ENCODE assay signal across 17 cellular contexts in the genomic region with DNA sequence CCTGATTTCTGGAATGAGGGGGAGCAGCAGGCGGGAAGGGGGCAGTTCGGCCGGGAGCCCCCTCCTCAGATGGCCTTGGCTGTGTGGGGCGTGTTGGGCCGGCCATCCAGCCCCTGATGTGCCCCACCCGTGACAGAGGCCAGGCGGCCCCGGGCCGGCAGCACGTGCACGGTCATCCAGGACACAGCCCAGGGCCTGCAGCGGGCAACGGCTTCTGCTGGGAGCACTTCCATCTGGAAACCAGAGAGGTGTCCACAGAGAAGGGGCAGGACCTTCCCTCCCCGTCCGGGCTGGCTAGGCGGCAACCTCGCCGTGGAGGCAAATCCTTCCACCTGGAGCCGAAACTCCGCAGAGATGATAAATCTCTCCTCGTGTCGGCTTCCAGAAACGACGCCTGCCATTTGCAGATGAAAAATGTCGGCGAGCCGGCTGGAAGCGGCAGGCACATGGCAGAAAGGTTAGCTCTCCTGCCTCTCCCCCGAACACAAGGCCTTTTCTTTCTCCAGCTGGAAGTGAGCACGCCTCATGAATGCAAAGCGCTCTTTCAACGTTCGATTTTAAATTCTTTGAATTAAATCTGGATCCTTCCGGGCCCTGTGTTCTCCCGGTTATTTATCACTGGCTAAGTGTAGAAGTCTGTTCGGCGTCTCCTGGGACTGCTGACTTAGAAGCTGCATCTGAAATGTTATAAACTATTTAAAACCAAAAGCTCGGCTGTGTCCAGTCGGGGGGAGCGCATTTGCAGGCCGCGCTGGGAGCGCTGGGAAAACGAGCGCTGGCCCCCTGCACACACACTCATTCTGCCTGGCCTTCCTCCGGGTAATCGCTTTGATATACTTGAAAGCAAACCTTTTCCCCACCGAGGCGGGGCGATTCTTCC. TPM values are rescaled to one million over a fixed set of nuclear protein-coding genes. Genes with fewer than 3 reads are reported as not detected.
A peak's percentile ranks its signal among the peaks of the same experiment; 100 is the strongest.
DNase-seq lines count a peak whose midpoint lies in the region; ATAC-seq and TF ChIP-seq lines count a peak whose summit lies in the region.
"Had no signal": no experiment of that assay in that cellular context is flagged by ENCODE, and none has a peak within 500 bp of the region (broad histone marks: within the 10 kb centered on the region; RNA-seq: fewer than 3 reads in every experiment).

No MANE protein-coding gene starts in this region.

- H3K27ac ChIP-seq in RWPE2 (ENCODE audit: poor library complexity, severe bottlenecking), result no peak overlapping the region
- H3K27ac ChIP-seq in osteoblast (ENCODE audit: low read depth, low read length), result no peak overlapping the region
- H3K27ac ChIP-seq: foreskin keratinocyte had no signal

- TF ChIP-seq CTCF in RWPE2 (IDR thresholded peaks at IDR 0.05; ENCODE audit: poor library complexity, severe bottlenecking) (no peak), osteoblast (IDR thresholded peaks at IDR 0.05; ENCODE audit: extremely low read depth, low read depth, low read length) (no peak)

- H3K27me3 ChIP-seq in RWPE2 (ENCODE audit: insufficient read depth, poor library complexity, severe bottlenecking) (peaks cover 5% of the 10 kb centered on the region), osteoblast (ENCODE audit: insufficient read depth, low read length) (no peaks in the 10 kb centered on the region)
- H3K27me3 ChIP-seq: foreskin keratinocyte had no signal

- no peaks in the 10 kb centered on the region for H4K20me1 ChIP-seq in osteoblast (ENCODE audit: insufficient read depth, low read length)

- peak overlapping the region; percentile 0 for H2AFZ ChIP-seq in osteoblast (ENCODE audit: low read length)

- peak overlapping the region; percentile 68 for H3K4me2 ChIP-seq in osteoblast (ENCODE audit: insufficient read depth, low read length)

- H3K9me3 ChIP-seq in RWPE2 (ENCODE audit: severe bottlenecking), result no peaks in the 10 kb centered on the region
- H3K9me3 ChIP-seq in osteoblast (ENCODE audit: low read depth, low read length), result peaks cover 6% of the 10 kb centered on the region

- DNase-seq in Ammon's horn (ENCODE audit: low spot score) (peak; percentile 60), RWPE2 (ENCODE audit: low spot score) (peak; percentile 26), left ventricle myocardium superior (peak; percentile 23), osteoblast (ENCODE audit: insufficient read length, low spot score, missing footprints) (peak; percentile 49), SK-N-DZ (ENCODE audit: low spot score) (no peak), activated gamma-delta T cell (lab: John Stamatoyannopoulos, UW) (no peak)
- no peak for DNase-seq in stimulated activated CD4-positive, alpha-beta T cell treated with anti-CD3 and anti-CD28 coated beads, Interleukin-4, amount 100 ng/mL, for 4 hours
- DNase-seq: foreskin keratinocyte, NCI-H1694 treated with DMSO at 0.1 percent for 48 hours had no signal

- ATAC-seq in RWPE2 (ENCODE audit: low read depth) (no peak), left ventricle myocardium superior (no peak), GM21528 (IDR thresholded peaks at IDR 0.05; ENCODE audit: low FRiP score, unreplicated experiment) (no peak)
- ATAC-seq: activated CD8-positive, alpha-beta T cell treated with anti-CD3 and anti-CD28 coated beads, Interleukin-2, amount 10 ng/mL, durations not matched to agents 7 days and 5 days; foreskin keratinocyte had no signal

- no peaks in the 10 kb centered on the region for H3K79me2 ChIP-seq in osteoblast (ENCODE audit: insufficient read depth, low read length)

- intact Hi-C loops in left ventricle myocardium superior (cut with micrococcal nuclease), result loop anchor here (10.0 kb wide), 1 partner anchor 413 kb away; no protein-coding TSS in a partner anchor

- H3K36me3 ChIP-seq in RWPE2 (ENCODE audit: low read depth) (no peaks in the 10 kb centered on the region), osteoblast (ENCODE audit: insufficient read depth, low read length) (no peaks in the 10 kb centered on the region)

- H3K4me3 ChIP-seq in RWPE2 (ENCODE audit: severe bottlenecking), result no peak overlapping the region
- peak overlapping the region; percentile 39 for H3K4me3 ChIP-seq in osteoblast (ENCODE audit: insufficient read depth, low read length)

- H3K4me1 ChIP-seq in RWPE2 (ENCODE audit: insufficient read depth, poor library complexity, severe bottlenecking), result no peaks in the 10 kb centered on the region
- H3K4me1 ChIP-seq in osteoblast (ENCODE audit: insufficient read depth, low read length), result no peaks in the 10 kb centered on the region
- H3K4me1 ChIP-seq: foreskin keratinocyte had no signal

RNA-seq across cellular contexts. Expression of gene ACTRT2, which starts 9.4 kb away (rescaled TPM):
- total RNA-seq in left ventricle myocardium superior, result not detected
- total RNA-seq in osteoblast, result not detected in 2 replicates
- polyA plus RNA-seq in SK-N-DZ (2014; cell fraction: cytosol; rRNA removed), result not detected in 2 replicates
- not detected in 2 replicates for polyA plus RNA-seq in SK-N-DZ (2014; cell fraction: nucleus; rRNA removed)
- total RNA-seq: activated CD8-positive, alpha-beta T cell treated with anti-CD3 and anti-CD28 coated beads, Interleukin-2, amount 10 ng/mL, durations not matched to agents 7 days and 5 days; bronchial epithelial cell; endodermal cell; foreskin keratinocyte; MCF 10A; OCI-LY7; pulmonary artery endothelial cell; ureter had no signal
- polyA plus RNA-seq: foreskin keratinocyte had no signal

RNA-seq across cellular contexts. Expression of gene PRDM16, which starts 57.1 kb away (rescaled TPM):
- total RNA-seq in left ventricle myocardium superior, result 17.7 TPM
- 6.5 and 8.3 TPM in 2 replicates for total RNA-seq in osteoblast
- polyA plus RNA-seq in SK-N-DZ (2014; cell fraction: cytosol; rRNA removed), result not detected in 2 replicates
- polyA plus RNA-seq in SK-N-DZ (2014; cell fraction: nucleus; rRNA removed), result not detected in 2 replicates
- total RNA-seq: MCF 10A, OCI-LY7 had no signal

Comparison
In these comparisons a context has a peak if more than half of its experiments do, and no peak if none do; other contexts are left out.
1. DNase-seq: peak in Ammon's horn (single experiment), RWPE2 (single experiment), left ventricle myocardium superior (single experiment) and osteoblast (single experiment); none in SK-N-DZ (single experiment), stimulated activated CD4-positive, alpha-beta T cell treated with anti-CD3 and anti-CD28 coated beads, Interleukin-4, amount 100 ng/mL, for 4 hours (0 of 2) and activated gamma-delta T cell (single experiment).